10 cellular contexts compared by ENCODE assay signal in the genomic region with DNA sequence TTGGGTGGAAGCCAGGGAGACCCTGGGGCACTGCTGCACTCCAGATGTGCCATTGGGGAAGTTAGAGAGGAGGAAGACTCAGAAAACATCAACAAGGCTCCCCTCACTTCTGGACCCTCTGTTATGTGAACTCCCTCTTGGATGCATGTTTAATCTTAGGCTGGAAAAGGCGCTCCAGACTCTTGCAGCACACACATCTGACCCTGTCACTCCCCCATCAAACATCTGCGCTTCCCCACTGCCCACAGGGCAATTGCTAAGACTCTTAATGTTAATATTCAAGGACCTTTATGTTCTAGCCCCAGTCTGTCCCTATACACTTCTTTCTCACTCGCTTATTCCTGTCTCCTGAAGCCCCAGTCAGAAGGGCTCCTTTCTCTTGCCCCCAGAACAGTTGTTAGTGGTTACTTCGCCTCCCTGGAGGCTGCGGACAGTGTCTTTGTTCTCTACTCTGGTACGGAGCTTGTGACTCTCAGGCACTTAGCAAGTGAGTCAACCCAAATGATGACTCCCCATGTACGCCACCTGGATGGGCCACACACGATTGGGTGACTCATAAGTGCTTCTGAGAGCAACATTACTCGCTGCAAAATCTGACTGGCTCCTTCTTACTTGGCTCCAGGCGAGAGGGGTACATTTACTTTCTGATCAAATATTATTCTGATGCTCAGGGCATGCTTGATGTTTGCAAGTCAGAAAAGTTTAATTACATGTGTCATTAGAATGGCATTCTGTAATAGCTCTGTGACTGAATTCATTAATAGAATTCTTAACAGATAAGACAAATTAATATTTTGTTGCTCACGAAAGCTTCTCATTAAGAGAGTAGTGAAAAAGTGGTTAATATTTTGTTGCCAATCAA.
DNase-seq lines count a peak whose midpoint lies in the region; ATAC-seq and TF ChIP-seq lines count a peak whose summit lies in the region.
"Had no signal": no experiment of that assay in that cellular context is flagged by ENCODE, and none has a peak within 500 bp of the region (broad histone marks: within the 10 kb centered on the region; RNA-seq: fewer than 3 reads in every experiment).

No MANE protein-coding gene starts in this region.

- H3K4me3 ChIP-seq in AG04449 (ENCODE audit: low read depth, low read length) (no peak overlapping the region), SJCRH30 (no peak overlapping the region)
- H3K4me3 ChIP-seq: dorsolateral prefrontal cortex, upper lobe of left lung had no signal

- no peaks in the 10 kb centered on the region for H3K27me3 ChIP-seq in SJCRH30
- H3K27me3 ChIP-seq: dorsolateral prefrontal cortex, upper lobe of left lung had no signal

- POLR2A ChIA-PET in AG04449 (lab: Yijun Ruan, JAX): no interaction called here

- CTCF ChIA-PET in AG04449 (lab: Yijun Ruan, JAX): interaction anchor here (1.1 kb wide), 1 partner anchor 134 kb away, joined by 4 read pairs; no protein-coding TSS in a partner anchor

- peaks cover 74% of the 10 kb centered on the region for H3K4me1 ChIP-seq in SJCRH30

- ATAC-seq in HG02840 (IDR thresholded peaks at IDR 0.05; ENCODE audit: low FRiP score, unreplicated experiment): no peak

- TF ChIP-seq CTCF in AG04449 (IDR thresholded peaks at IDR 0.05; ENCODE audit: insufficient read depth, low read length, missing control alignments): no peak

- H3K9me3 ChIP-seq in SJCRH30 (replicated peaks): no peaks in the 10 kb centered on the region
- H3K9me3 ChIP-seq: upper lobe of left lung had no signal

- H3K27ac ChIP-seq in SJCRH30: peak overlapping the region; percentile 85
- H3K27ac ChIP-seq: upper lobe of left lung had no signal

- peak; percentile 53 for DNase-seq in AG04449 (ENCODE audit: low read depth, low spot score)
- peak; percentile 99 for DNase-seq in H4 (ENCODE audit: low spot score)
- peak; percentile 94 to 96 for DNase-seq in SJCRH30
- DNase-seq in fibroblast of the conjunctiva (ENCODE audit: low read depth): peak; percentile 46
- peak; percentile 6 to 58 (median 33) for DNase-seq in stimulated activated CD4-positive, alpha-beta T cell treated with anti-CD3 and anti-CD28 coated beads, TNF-alpha, amount 100 ng/mL, for 48 hours (ENCODE audit: low read depth in 3 of 3)
- DNase-seq in NCI-H82 treated with DMSO at 0.1 percent for 48 hours (lab: John Stamatoyannopoulos, UW; ENCODE audit: unreplicated experiment): no peak
- no peak for DNase-seq in medulla oblongata (ENCODE audit: extremely low spot score)

- H3K36me3 ChIP-seq in SJCRH30: no peaks in the 10 kb centered on the region
- H3K36me3 ChIP-seq: upper lobe of left lung had no signal

Comparison
In these comparisons a context has a peak if more than half of its experiments do, and no peak if none do; other contexts are left out.
1. DNase-seq: peak in AG04449 (single experiment), H4 (single experiment), SJCRH30 (2 of 2), fibroblast of the conjunctiva (single experiment) and stimulated activated CD4-positive, alpha-beta T cell treated with anti-CD3 and anti-CD28 coated beads, TNF-alpha, amount 100 ng/mL, for 48 hours (3 of 3); none in NCI-H82 treated with DMSO at 0.1 percent for 48 hours (single experiment) and medulla oblongata (single experiment).